ENCODE assay signal across 2 cellular contexts in genomic region chr4:788636-789297, GRCh38.
TF ChIP-seq lines count a peak whose summit lies in the region.

No MANE protein-coding gene starts in this region.

TF ChIP-seq in SK-N-SH, 30 proteins besides CTCF, POLR2A, EP300 and RAD21 (continued from another document):
- TF ChIP-seq MAX (IDR thresholded peaks at IDR 0.05; ENCODE audit: low read depth), result no peak
- no peak for TF ChIP-seq RXRA (IDR thresholded peaks at IDR 0.05; ENCODE audit: borderline replicate concordance, low read depth)
- no peak for TF ChIP-seq GATA2 (CRISPR knock-in tag; IDR thresholded peaks at IDR 0.05)
- TF ChIP-seq RFX5 (IDR thresholded peaks at IDR 0.05; ENCODE audit: low read length), result no peak
- no peak for TF ChIP-seq MXI1 (IDR thresholded peaks at IDR 0.05; ENCODE audit: low read depth, low read length)
- no peak for TF ChIP-seq NFIC (IDR thresholded peaks at IDR 0.05; ENCODE audit: borderline replicate concordance)

TF ChIP-seq in K562, 482 proteins besides CTCF, POLR2A, EP300 and RAD21 (continued from another document):
- TF ChIP-seq REST (CRISPR knock-in tag; IDR thresholded peaks at IDR 0.05; ENCODE audit: low read depth), result no peak
